Comparison of ENCODE assay signal across 20 cellular contexts in the genomic region with DNA sequence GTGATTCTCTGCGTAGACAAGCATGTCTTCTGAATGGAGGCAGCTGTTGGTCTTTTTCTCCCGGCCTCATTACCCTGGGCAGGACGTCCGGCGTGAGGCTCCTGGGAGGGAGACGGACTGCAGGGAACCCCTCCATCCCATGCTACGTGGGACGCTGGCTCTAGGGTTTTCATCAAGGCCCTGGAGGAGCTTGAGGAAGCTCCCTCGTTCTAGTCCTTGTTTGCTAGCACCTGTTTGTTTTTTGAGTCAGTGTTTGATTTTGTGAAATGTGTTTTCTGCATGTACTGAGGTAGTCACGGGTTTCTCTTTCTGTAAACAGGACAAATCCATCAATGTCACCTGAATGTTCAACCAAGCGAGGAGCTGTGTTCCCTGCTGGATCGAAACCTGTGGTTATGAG.
"Had no signal": no experiment of that assay in that cellular context is flagged by ENCODE, and none has a peak within 500 bp of the region (broad histone marks: within the 10 kb centered on the region; RNA-seq: fewer than 3 reads in every experiment).

No MANE protein-coding gene starts in this region.

- H3K4me1 Mint-ChIP-seq: immature natural killer cell; naive thymus-derived CD8-positive, alpha-beta T cell; stimulated activated naive B cell treated with anti-CD40 and anti-IgM and Interleukin-4, amounts not matched to agents 10 μg/mL and 1 μg/mL and 100 μg/mL, for 72 hours had no signal

- H3K36me3 Mint-ChIP-seq: activated naive CD4-positive, alpha-beta T cell treated with anti-CD3 and anti-CD28 coated beads, Interleukin-2, amount 50 U/mL, for 72 hours; naive thymus-derived CD8-positive, alpha-beta T cell; stimulated activated naive B cell treated with anti-CD40 and anti-IgM and Interleukin-4, amounts not matched to agents 10 μg/mL and 1 μg/mL and 100 μg/mL, for 72 hours had no signal

- H3K4me3 Mint-ChIP-seq: activated T-helper 1 cell treated with anti-CD3 and anti-CD28 coated beads, Interleukin-12 subunit alpha, Interleukin-12 subunit beta, Interleukin-2, Interleukin-4 antibody, amounts not matched to agents 30 ng/mL and 10 ng/mL and 1 ng/mL, durations not matched to agents 14 hours and 24 hours and 36 hours; dendritic cell treated with granulocyte-macrophage colony-stimulating factor and Interleukin-4, amounts not matched to agents 40 ng/mL and 50 ng/mL, for 4 days; immature natural killer cell; naive thymus-derived CD8-positive, alpha-beta T cell; stimulated activated naive B cell treated with anti-CD40 and anti-IgM and Interleukin-4, amounts not matched to agents 10 μg/mL and 1 μg/mL and 100 μg/mL, for 72 hours had no signal

- H3K9me3 ChIP-seq: adrenal gland, esophagus squamous epithelium, spleen, thoracic aorta, upper lobe of left lung had no signal

- H3K27me3 ChIP-seq: adrenal gland, esophagus squamous epithelium, upper lobe of left lung had no signal

- H3K27ac Mint-ChIP-seq: activated naive CD4-positive, alpha-beta T cell treated with anti-CD3 and anti-CD28 coated beads, Interleukin-2, amount 50 U/mL, for 72 hours; activated T-helper 1 cell treated with anti-CD3 and anti-CD28 coated beads, Interleukin-12 subunit alpha, Interleukin-12 subunit beta, Interleukin-2, Interleukin-4 antibody, amounts not matched to agents 30 ng/mL and 10 ng/mL and 1 ng/mL, durations not matched to agents 14 hours and 24 hours and 36 hours; dendritic cell treated with granulocyte-macrophage colony-stimulating factor and Interleukin-4, amounts not matched to agents 40 ng/mL and 50 ng/mL, for 4 days; immature natural killer cell; naive thymus-derived CD8-positive, alpha-beta T cell; stimulated activated naive B cell treated with anti-CD40 and anti-IgM and Interleukin-4, amounts not matched to agents 10 μg/mL and 1 μg/mL and 100 μg/mL, for 72 hours had no signal

- H3K36me3 ChIP-seq: adrenal gland, esophagus squamous epithelium, spleen, thoracic aorta, upper lobe of left lung had no signal

- H3K27ac ChIP-seq: adrenal gland, esophagus squamous epithelium, spleen, thoracic aorta, upper lobe of left lung had no signal

- H3K27me3 Mint-ChIP-seq: dendritic cell treated with granulocyte-macrophage colony-stimulating factor and Interleukin-4, amounts not matched to agents 40 ng/mL and 50 ng/mL, for 4 days had no signal

- H3K4me3 ChIP-seq: adrenal gland, esophagus squamous epithelium, spleen, thoracic aorta, upper lobe of left lung had no signal

- ATAC-seq: activated CD4-positive, CD25-positive, alpha-beta regulatory T cell treated with anti-CD3 and anti-CD28 coated beads, Interleukin-2, amount 50 U/mL, for 24 hours; activated naive CD4-positive, alpha-beta T cell treated with anti-CD3 and anti-CD28 coated beads, Interleukin-2, amount 50 U/mL, for 72 hours; naive thymus-derived CD8-positive, alpha-beta T cell; stimulated activated naive B cell treated with anti-CD40 and anti-IgM and Interleukin-4, amounts not matched to agents 10 μg/mL and 1 μg/mL and 100 μg/mL, for 72 hours had no signal

- DNase-seq: activated gamma-delta T cell treated with Interleukin-2 at 50 U/mL for 16 hours; activated T-cell treated with anti-CD3 and anti-CD28 coated beads for 4 hours; adrenal gland; effector memory CD4-positive, alpha-beta T cell; esophagus squamous epithelium; immature natural killer cell; kidney glomerular epithelial cell; mesendoderm; naive thymus-derived CD8-positive, alpha-beta T cell; retina; spleen; stimulated activated CD4-positive, alpha-beta T cell treated with anti-CD3 and anti-CD28 coated beads, Interleukin-4, amount 100 ng/mL, for 4 hours; stimulated activated naive B cell treated with anti-CD40 and anti-IgM and Interleukin-4, amounts not matched to agents 10 μg/mL and 1 μg/mL and 100 μg/mL, for 72 hours; T1000 had no signal

- H3K4me1 ChIP-seq: adrenal gland, esophagus squamous epithelium, spleen, upper lobe of left lung had no signal

- H3K9me3 Mint-ChIP-seq: activated naive CD4-positive, alpha-beta T cell treated with anti-CD3 and anti-CD28 coated beads, Interleukin-2, amount 50 U/mL, for 72 hours; activated T-helper 1 cell treated with anti-CD3 and anti-CD28 coated beads, Interleukin-12 subunit alpha, Interleukin-12 subunit beta, Interleukin-2, Interleukin-4 antibody, amounts not matched to agents 30 ng/mL and 10 ng/mL and 1 ng/mL, durations not matched to agents 14 hours and 24 hours and 36 hours; dendritic cell treated with granulocyte-macrophage colony-stimulating factor and Interleukin-4, amounts not matched to agents 40 ng/mL and 50 ng/mL, for 4 days; immature natural killer cell; naive thymus-derived CD8-positive, alpha-beta T cell; stimulated activated naive B cell treated with anti-CD40 and anti-IgM and Interleukin-4, amounts not matched to agents 10 μg/mL and 1 μg/mL and 100 μg/mL, for 72 hours had no signal
